ENCODE assay signal across 22 cellular contexts in the genomic region with DNA sequence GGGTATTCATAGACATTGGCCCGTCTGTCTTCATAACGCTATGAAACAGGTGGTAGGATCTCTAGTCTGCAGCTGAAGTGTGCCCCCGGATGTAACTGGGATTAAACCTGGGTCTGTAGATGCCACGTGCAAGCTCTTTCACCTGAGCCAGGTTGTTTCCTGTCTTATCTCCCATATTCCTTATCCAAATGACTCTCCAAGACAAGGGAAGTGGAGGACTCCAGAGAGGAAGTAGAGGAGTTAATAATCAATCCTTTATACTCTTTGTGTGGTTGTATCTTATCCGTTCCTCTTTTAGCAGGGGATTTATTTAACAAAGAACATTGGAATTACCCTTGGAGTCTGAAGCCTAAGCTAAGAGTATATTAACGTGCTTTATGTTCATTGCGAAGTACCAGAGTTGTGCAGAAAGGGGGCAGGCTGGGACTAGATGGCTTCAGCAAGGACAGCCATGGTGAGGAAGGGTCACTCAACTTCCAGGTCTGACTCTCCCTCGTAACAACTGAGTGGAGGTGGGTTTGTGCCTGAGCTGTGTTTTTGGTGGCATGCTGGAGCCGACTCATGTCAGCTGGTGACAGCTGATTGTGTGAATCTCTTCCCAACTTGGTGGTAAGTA.
DNase-seq lines count a peak whose midpoint lies in the region; TF ChIP-seq lines count a peak whose summit lies in the region.
"Had no signal": no experiment of that assay in that cellular context is flagged by ENCODE, and none has a peak within 500 bp of the region (broad histone marks: within the 10 kb centered on the region; RNA-seq: fewer than 3 reads in every experiment).

No MANE protein-coding gene starts in this region.

- H3K4me1 Mint-ChIP-seq in endodermal cell: peaks cover 8% of the 10 kb centered on the region

- H3K9ac ChIP-seq in endodermal cell (ENCODE audit: extremely low read depth, low read length, poor library complexity, severe bottlenecking): no peak overlapping the region

- no peaks in the 10 kb centered on the region for H3K36me3 Mint-ChIP-seq in endodermal cell (ENCODE audit: low read depth)
- H3K36me3 Mint-ChIP-seq: activated CD4-positive, alpha-beta memory T cell treated with anti-CD3 and anti-CD28 coated beads for 36 hours had no signal

- H3K4me3 ChIP-seq in LNCaP clone FGC (ENCODE audit: low read depth, low read length): no peak overlapping the region
- no peak overlapping the region for H3K4me3 ChIP-seq in endodermal cell (ENCODE audit: low read length)
- no peak overlapping the region for H3K4me3 ChIP-seq in retinal pigment epithelial cell (ENCODE audit: low read length)
- H3K4me3 ChIP-seq: right lobe of liver had no signal

- no peaks in the 10 kb centered on the region for H3K36me3 ChIP-seq in endodermal cell (ENCODE audit: control insufficient read depth, insufficient read depth, low read length)
- H3K36me3 ChIP-seq: neutrophil, right lobe of liver had no signal

- 83 to 85% methylated on average over 5 to 9 of the region's 9 CpGs for WGBS in endodermal cell (ENCODE audit: insufficient coverage in 1 of 2, insufficient read length in 1 of 2), 2 experiments

- no peak overlapping the region for H3K27ac ChIP-seq in endodermal cell (ENCODE audit: low read depth, low read length)
- H3K27ac ChIP-seq: right lobe of liver had no signal

- peak; percentile 30 for DNase-seq in activated CD8-positive, alpha-beta memory T cell treated with anti-CD3 and anti-CD28 coated beads for 24 hours
- DNase-seq in activated CD8-positive, alpha-beta memory T cell treated with anti-CD3 and anti-CD28 coated beads, Interleukin-2, amount 50 U/mL, for 4 hours: no peak
- no peak for DNase-seq in LNCaP clone FGC (ENCODE audit: low read depth)
- peak; percentile 63 for DNase-seq in endodermal cell
- DNase-seq in retinal pigment epithelial cell (ENCODE audit: low read depth): no peak
- DNase-seq in NCI-H526 treated with DMSO at 0.1 percent for 48 hours (lab: John Stamatoyannopoulos, UW): no peak
- DNase-seq in NCI-H2107 treated with DMSO at 0.1 percent for 48 hours (lab: John Stamatoyannopoulos, UW; ENCODE audit: unreplicated experiment): no peak
- DNase-seq in hepatic stellate cell (ENCODE audit: low spot score): no peak
- DNase-seq: activated CD4-positive, alpha-beta memory T cell treated with anti-CD3 and anti-CD28 coated beads for 36 hours; amniotic stem cell; EL; HCEC 1CT; islet precursor cell; NCI-H187; NCI-H524; RPMI8226; stimulated activated CD4-positive, alpha-beta T cell treated with anti-CD3 and anti-CD28 coated beads, Interleukin-1b, Interleukin-23, amount 100 ng/mL, for 48 hours; SW 1271 had no signal

- H3K27ac Mint-ChIP-seq in endodermal cell: no peak overlapping the region
- H3K27ac Mint-ChIP-seq: activated CD4-positive, alpha-beta memory T cell treated with anti-CD3 and anti-CD28 coated beads for 36 hours; activated T-helper 17 cell treated with anti-CD3 and anti-CD28 coated beads, Interleukin-2, amount 50 U/mL, for 72 hours; memory B cell had no signal

- no peaks in the 10 kb centered on the region for H3K4me1 ChIP-seq in endodermal cell (ENCODE audit: control insufficient read depth, insufficient read depth, low read length)
- H3K4me1 ChIP-seq: right lobe of liver had no signal

- no peaks in the 10 kb centered on the region for H3K9me3 ChIP-seq in endodermal cell (ENCODE audit: control insufficient read depth, low read length)
- H3K9me3 ChIP-seq: neutrophil, right lobe of liver had no signal

- no peaks in the 10 kb centered on the region for H3K9me3 Mint-ChIP-seq in endodermal cell
- H3K9me3 Mint-ChIP-seq: activated CD4-positive, alpha-beta memory T cell treated with anti-CD3 and anti-CD28 coated beads for 36 hours; activated T-helper 17 cell treated with anti-CD3 and anti-CD28 coated beads, Interleukin-2, amount 50 U/mL, for 72 hours; memory B cell had no signal

- H3K27me3 Mint-ChIP-seq in endodermal cell (ENCODE audit: insufficient read depth): no peaks in the 10 kb centered on the region
- H3K27me3 Mint-ChIP-seq: activated CD4-positive, alpha-beta memory T cell treated with anti-CD3 and anti-CD28 coated beads for 36 hours; activated T-helper 17 cell treated with anti-CD3 and anti-CD28 coated beads, Interleukin-2, amount 50 U/mL, for 72 hours; memory B cell had no signal

- TF ChIP-seq CTCF in LNCaP clone FGC (IDR thresholded peaks at IDR 0.05; ENCODE audit: control insufficient read depth, extremely low read depth, insufficient read depth): 0 out of 2 replicates have a peak, but pooled peaks have one; percentile 7
- peak; percentile 69 for TF ChIP-seq CTCF in endodermal cell (conservative IDR thresholded peaks at IDR 0.05)
- TF ChIP-seq CTCF in retinal pigment epithelial cell (conservative IDR thresholded peaks at IDR 0.05; ENCODE audit: low read depth, low read length): peak; percentile 11

- H3K27me3 ChIP-seq in endodermal cell (ENCODE audit: control insufficient read depth, insufficient read depth, low read length, poor library complexity, severe bottlenecking): no peaks in the 10 kb centered on the region
- H3K27me3 ChIP-seq: neutrophil, right lobe of liver had no signal

- H3K4me3 Mint-ChIP-seq in endodermal cell: no peak overlapping the region
- H3K4me3 Mint-ChIP-seq: activated CD4-positive, alpha-beta memory T cell treated with anti-CD3 and anti-CD28 coated beads for 36 hours; activated T-helper 17 cell treated with anti-CD3 and anti-CD28 coated beads, Interleukin-2, amount 50 U/mL, for 72 hours; memory B cell had no signal

Comparison
In these comparisons a context has a peak if more than half of its experiments do, and no peak if none do; other contexts are left out.
1. DNase-seq: peak in activated CD8-positive, alpha-beta memory T cell treated with anti-CD3 and anti-CD28 coated beads for 24 hours (single experiment) and endodermal cell (single experiment); none in activated CD8-positive, alpha-beta memory T cell treated with anti-CD3 and anti-CD28 coated beads, Interleukin-2, amount 50 U/mL, for 4 hours (single experiment), LNCaP clone FGC (single experiment), retinal pigment epithelial cell (single experiment), NCI-H526 treated with DMSO at 0.1 percent for 48 hours (single experiment), NCI-H2107 treated with DMSO at 0.1 percent for 48 hours (single experiment) and hepatic stellate cell (single experiment).
2. CTCF ChIP-seq: peak in every context shown above with its lines; median percentile 69 in endodermal cell; 11 in retinal pigment epithelial cell; 7 in LNCaP clone FGC.